8 cellular contexts compared by ENCODE assay signal in genomic region chr11:47407746-47408590, GRCh38. TPM values are rescaled to one million over a fixed set of nuclear protein-coding genes. Genes with fewer than 3 reads are reported as not detected.
DNase-seq lines count a peak whose midpoint lies in the region; ATAC-seq and TF ChIP-seq lines count a peak whose summit lies in the region.

Gene SLC39A13 (plus strand): TSS chr11:47408590. CDS start chr11:47410095, 1,505 bp downstream.

- peak within 1 kb of the TSS; percentile 73 for H3K27ac ChIP-seq in SK-N-MC
- H3K27ac ChIP-seq in gastroesophageal sphincter, result peak within 1 kb of the TSS; percentile 85 to 96 (median 94)

- peak within 1 kb of the TSS; percentile 90 for H3K27ac Mint-ChIP-seq in activated naive CD4-positive, alpha-beta T cell treated with anti-CD3 and anti-CD28 coated beads, Interleukin-2, amount 10 ng/mL, durations not matched to agents 7 days and 5 days

- no peak for TF ChIP-seq EP300 in gastroesophageal sphincter (IDR thresholded peaks at IDR 0.05)

- H3K4me1 Mint-ChIP-seq in activated naive CD4-positive, alpha-beta T cell treated with anti-CD3 and anti-CD28 coated beads, Interleukin-2, amount 10 ng/mL, durations not matched to agents 7 days and 5 days, result peaks cover 30% of the 10 kb centered on the region

- peak; percentile 98 for TF ChIP-seq CTCF in GM10248 (IDR thresholded peaks at IDR 0.05; ENCODE audit: control extremely low read depth, extremely low read depth, low read depth, missing control alignments)
- peak in 3 of 4 experiments; percentile 92 to 95 (median 94) for TF ChIP-seq CTCF in gastroesophageal sphincter (IDR thresholded peaks at IDR 0.05)

- DNase-seq in GM10248 (ENCODE audit: extremely low spot score), result peak; percentile 97
- peak; percentile 95 for DNase-seq in NAMALWA (ENCODE audit: low spot score)
- peak; percentile 28 for DNase-seq in SK-N-MC (ENCODE audit: low read depth, low spot score)
- DNase-seq in activated naive CD4-positive, alpha-beta T cell treated with anti-CD3 and anti-CD28 coated beads, Interleukin-2, amount 10 ng/mL, durations not matched to agents 7 days and 5 days, result peak; percentile 92
- DNase-seq in nucleus accumbens (lab: John Stamatoyannopoulos, UW), result peak in 55 of 56 donors; percentile 69 to 98 (median 91)
- DNase-seq in superior temporal gyrus (ENCODE audit: extremely low spot score), result peak; percentile 91

- 0% methylated on average over 1 to 2 of the region's 70 CpGs for WGBS in gastroesophageal sphincter (ENCODE audit: low coverage in 1 of 2), 2 donors

- H3K4me3 Mint-ChIP-seq in activated naive CD4-positive, alpha-beta T cell treated with anti-CD3 and anti-CD28 coated beads, Interleukin-2, amount 10 ng/mL, durations not matched to agents 7 days and 5 days, result peak within 1 kb of the TSS; percentile 92

- H3K27me3 Mint-ChIP-seq in activated naive CD4-positive, alpha-beta T cell treated with anti-CD3 and anti-CD28 coated beads, Interleukin-2, amount 10 ng/mL, durations not matched to agents 7 days and 5 days, result peaks cover 8% of the 10 kb centered on the region

- POLR2A ChIA-PET in GM10248 (lab: Yijun Ruan, JAX), result interaction anchor here (0.5 kb wide), 2 partner anchors 41 to 201 kb away, joined by 3 to 4 read pairs; no protein-coding TSS in a partner anchor

- H3K36me3 ChIP-seq in SK-N-MC (ENCODE audit: insufficient read depth, low read length) (no peaks in the 10 kb centered on the region), gastroesophageal sphincter (peaks cover 0 to 29% of the 10 kb centered on the region in 2 donors)

- TF ChIP-seq POLR2A in gastroesophageal sphincter (IDR thresholded peaks at IDR 0.05), result peak; percentile 92 to 97

- peaks cover 0 to 52% (median 27%) of the 10 kb centered on the region in 3 donors for H3K4me1 ChIP-seq in gastroesophageal sphincter

- CTCF ChIA-PET in GM10248 (lab: Yijun Ruan, JAX), result interaction anchor here (0.6 to 8.6 kb wide), 17 partner anchors 9 to 231 kb away, joined by 3 to 92 read pairs (median 3); partner anchors contain the start of gene ARFGAP2
- CTCF ChIA-PET in activated naive CD4-positive, alpha-beta T cell treated with anti-CD3 and anti-CD28 coated beads, Interleukin-2, amount 10 ng/mL, durations not matched to agents 7 days and 5 days (lab: Charles Lee), result interaction anchor here (0.8 to 7.8 kb wide), 8 partner anchors 8 to 148 kb away, joined by 3 to 133 read pairs (median 3); no protein-coding TSS in a partner anchor

- H3K4me3 ChIP-seq in SK-N-MC (peak within 1 kb of the TSS; percentile 97), gastroesophageal sphincter (peak within 1 kb of the TSS; percentile 73 to 89)

- peak; percentile 80 for ATAC-seq in HG02571 (IDR thresholded peaks at IDR 0.05; ENCODE audit: unreplicated experiment)
- peak; percentile 93 for ATAC-seq in gastroesophageal sphincter

- no peaks in the 10 kb centered on the region for H3K9me3 ChIP-seq in SK-N-MC (ENCODE audit: low read depth, low read length)
- no peaks in the 10 kb centered on the region for H3K9me3 ChIP-seq in gastroesophageal sphincter

- peaks cover 1% of the 10 kb centered on the region for H3K36me3 Mint-ChIP-seq in activated naive CD4-positive, alpha-beta T cell treated with anti-CD3 and anti-CD28 coated beads, Interleukin-2, amount 10 ng/mL, durations not matched to agents 7 days and 5 days

- peak within 1 kb of the TSS; percentile 78 for H3K9ac ChIP-seq in SK-N-MC (ENCODE audit: insufficient read length)

- no peaks in the 10 kb centered on the region for H3K9me3 Mint-ChIP-seq in activated naive CD4-positive, alpha-beta T cell treated with anti-CD3 and anti-CD28 coated beads, Interleukin-2, amount 10 ng/mL, durations not matched to agents 7 days and 5 days

- no peaks in the 10 kb centered on the region for H3K27me3 ChIP-seq in gastroesophageal sphincter

RNA-seq across cellular contexts. Expression of gene SLC39A13, which starts in this region (rescaled TPM):
- total RNA-seq in gastroesophageal sphincter, result 100 to 1,000 TPM in 1 of 4 donors, 10 to 100 TPM in 3; 68.8 to 218 (median 78.9) TPM

Comparison
In these comparisons a context has a peak if more than half of its experiments do, and no peak if none do; other contexts are left out.
1. Peak in every context shown above with its lines: DNase-seq, ATAC-seq, H3K4me3 ChIP-seq and H3K27ac ChIP-seq.
2. DNase-seq: peak in every context shown above with its lines; median percentile 97 in GM10248; 95 in NAMALWA; 92 in activated naive CD4-positive, alpha-beta T cell treated with anti-CD3 and anti-CD28 coated beads, Interleukin-2, amount 10 ng/mL, durations not matched to agents 7 days and 5 days; 91 in nucleus accumbens; 91 in superior temporal gyrus; 28 in SK-N-MC.